In the genomic region with DNA sequence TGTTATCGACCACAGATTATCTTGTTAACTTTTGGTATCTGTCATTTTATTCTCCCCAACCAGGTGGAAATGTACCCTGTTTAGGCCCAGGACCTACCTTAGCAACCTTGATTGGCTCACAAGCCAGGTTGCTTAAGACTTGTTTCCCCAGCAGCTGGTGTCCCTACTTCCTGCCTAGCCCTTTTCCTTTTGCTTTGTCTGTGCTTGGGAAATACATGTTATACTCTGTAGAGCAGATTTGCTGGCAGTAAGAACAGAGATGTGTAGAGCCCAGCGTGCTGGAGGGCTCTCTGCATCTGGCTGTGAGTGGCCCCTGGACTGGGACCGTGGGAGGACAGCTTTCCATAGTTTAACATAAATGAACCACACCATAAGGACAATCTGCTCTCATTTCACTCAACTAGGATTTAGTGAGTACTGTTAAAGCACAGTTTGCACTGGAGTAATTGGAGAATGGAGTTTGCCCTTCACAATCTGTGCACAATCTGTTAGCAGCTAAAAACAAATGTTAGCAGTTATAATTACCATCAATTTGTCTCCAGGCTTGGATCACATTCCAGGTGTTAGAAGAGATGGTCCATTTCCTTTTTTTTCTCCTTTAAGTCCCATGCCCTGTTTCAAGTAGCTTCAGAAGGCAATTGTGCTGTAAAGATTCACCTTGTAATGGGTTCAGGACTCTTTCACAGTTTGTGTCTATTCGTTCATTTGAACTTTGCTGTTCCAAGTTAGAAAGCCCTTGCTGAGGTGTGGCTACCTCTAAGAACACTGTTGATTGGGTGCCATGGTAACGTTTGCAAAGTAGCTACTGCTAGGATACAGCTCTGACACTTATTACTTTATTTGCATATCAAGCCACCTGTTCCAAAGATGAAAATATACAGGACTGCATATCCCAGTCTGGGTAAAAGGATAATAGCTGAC, we compare ENCODE assay signal across 8 cellular contexts. TPM values are rescaled to one million over a fixed set of nuclear protein-coding genes. Genes with fewer than 3 reads are reported as not detected.
DNase-seq lines count a peak whose midpoint lies in the region; ATAC-seq and TF ChIP-seq lines count a peak whose summit lies in the region.

A gene with protein sequence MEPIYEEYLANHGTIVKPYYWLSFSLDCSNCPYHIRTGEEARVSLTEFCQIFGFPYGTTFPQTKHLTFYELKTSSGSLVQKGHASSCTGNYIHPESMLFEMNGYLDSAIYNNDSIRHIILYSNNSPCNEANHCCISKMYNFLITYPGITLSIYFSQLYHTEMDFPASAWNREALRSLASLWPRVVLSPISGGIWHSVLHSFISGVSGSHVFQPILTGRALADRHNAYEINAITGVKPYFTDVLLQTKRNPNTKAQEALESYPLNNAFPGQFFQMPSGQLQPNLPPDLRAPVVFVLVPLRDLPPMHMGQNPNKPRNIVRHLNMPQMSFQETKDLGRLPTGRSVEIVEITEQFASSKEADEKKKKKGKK (minus strand): TSS at position 770 of the 921 bp plus-strand sequence. CDS start 4,535 bp downstream, outside the sequence.

- no peaks in the 10 kb centered on the region for H3K9me3 Mint-ChIP-seq in chondrocyte (ENCODE audit: low read depth)

- H3K4me1 Mint-ChIP-seq in chondrocyte (ENCODE audit: low read depth), result peaks cover 19% of the 10 kb centered on the region

- intact Hi-C loops in left ventricle myocardium superior (cut with micrococcal nuclease), result loop anchor here (5.0 kb wide), 1 partner anchor 264 kb away; no protein-coding TSS in a partner anchor

- H3K4me3 Mint-ChIP-seq in chondrocyte (ENCODE audit: unreplicated experiment), result no peak within 1 kb of the TSS

- no peaks in the 10 kb centered on the region for H3K27me3 Mint-ChIP-seq in chondrocyte (ENCODE audit: low read depth)

- ATAC-seq in HG03159 (IDR thresholded peaks at IDR 0.05; ENCODE audit: unreplicated experiment) (peak; percentile 37), left ventricle myocardium superior (peak; percentile 77)
- no peak for ATAC-seq in activated CD4-positive, CD25-positive, alpha-beta regulatory T cell treated with anti-CD3 and anti-CD28 coated beads, Interleukin-2, amount 50 U/mL, for 24 hours

- peak; percentile 73 for DNase-seq in COR-L47 (lab: John Stamatoyannopoulos, UW)
- peak; percentile 32 for DNase-seq in SKM-1 (lab: John Stamatoyannopoulos, UW; ENCODE audit: unreplicated experiment)
- DNase-seq in left ventricle myocardium superior, result no peak
- DNase-seq in NCI-H1092 treated with DMSO at 0.1 percent for 48 hours (lab: John Stamatoyannopoulos, UW), result no peak
- no peak for DNase-seq in D341Med (ENCODE audit: low spot score)
- no peak for DNase-seq in chondrocyte (ENCODE audit: low spot score)

- no peak for TF ChIP-seq CTCF in chondrocyte (IDR thresholded peaks at IDR 0.05)

- H3K27ac Mint-ChIP-seq in chondrocyte (ENCODE audit: unreplicated experiment), result no peak within 1 kb of the TSS

- no peaks in the 10 kb centered on the region for H3K36me3 Mint-ChIP-seq in chondrocyte (ENCODE audit: low read depth)

RNA-seq across cellular contexts. Expression of the gene that starts here (rescaled TPM):
- total RNA-seq in left ventricle myocardium superior (not detected), chondrocyte (not detected in 3 replicates)

Comparison
In these comparisons a context has a peak if more than half of its experiments do, and no peak if none do; other contexts are left out.
1. Peak in ATAC-seq in left ventricle myocardium superior; RNA of the gene not detected or under 1 TPM.
2. DNase-seq: peak in COR-L47 (single experiment) and SKM-1 (single experiment); none in left ventricle myocardium superior (single experiment), NCI-H1092 treated with DMSO at 0.1 percent for 48 hours (single experiment), D341Med (single experiment) and chondrocyte (single experiment).